ENCODE assay signal across 8 cellular contexts in the genomic region with DNA sequence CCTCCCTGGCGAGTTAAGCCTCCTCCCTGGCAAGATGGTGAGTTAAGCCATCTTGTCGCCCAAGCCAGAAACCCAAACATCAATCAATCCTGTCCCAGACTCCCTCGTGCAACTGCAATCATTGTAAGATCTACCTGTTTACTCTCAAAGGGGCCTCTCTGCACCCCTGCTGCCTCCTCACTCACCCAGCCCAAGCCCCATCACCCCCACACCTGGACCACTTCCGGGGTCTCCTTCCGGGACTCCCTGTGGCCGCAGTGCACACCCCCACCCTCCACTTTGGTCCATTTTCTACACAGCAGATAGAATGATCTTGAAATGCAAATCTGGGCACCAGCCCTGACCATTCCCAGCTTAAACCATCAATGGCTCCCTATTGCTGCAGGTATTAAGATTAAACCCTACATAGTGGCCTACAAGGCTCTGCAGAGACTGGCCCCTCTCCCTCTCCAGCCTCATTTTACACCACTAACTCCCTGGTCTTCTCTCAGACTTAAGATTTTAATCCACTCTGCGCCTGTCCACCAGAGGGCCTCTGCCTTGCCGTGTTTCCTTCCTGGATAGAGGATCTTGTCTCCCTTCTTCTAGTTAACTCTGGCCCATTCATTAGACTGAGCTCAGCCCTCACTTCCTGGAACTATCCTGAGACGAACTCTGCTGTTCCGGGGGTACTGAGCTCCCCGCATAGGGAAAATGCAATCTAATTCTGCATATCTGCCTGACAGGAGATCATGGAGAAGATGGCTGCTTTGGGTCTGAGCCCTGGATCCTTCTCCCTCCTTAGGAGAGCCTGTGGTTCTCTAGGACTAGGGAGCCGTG. TPM values are rescaled to one million over a fixed set of nuclear protein-coding genes. Genes with fewer than 3 reads are reported as not detected.
DNase-seq lines count a peak whose midpoint lies in the region; TF ChIP-seq lines count a peak whose summit lies in the region.

No MANE protein-coding gene starts in this region.

- no peak for TF ChIP-seq POLR2A in tibial nerve (IDR thresholded peaks at IDR 0.05)
- no peak for TF ChIP-seq POLR2A in stomach (IDR thresholded peaks at IDR 0.05)

- peak; percentile 61 for DNase-seq in EH (ENCODE audit: low read depth)
- peak; percentile 77 for DNase-seq in HuH-7 (ENCODE audit: low spot score)
- DNase-seq in amniotic stem cell (lab: John Stamatoyannopoulos, UW), result peak; percentile 30
- peak; percentile 70 for DNase-seq in iPS-NIHi7 (ENCODE audit: extremely low spot score)
- peak in 1 of 2 donors; percentile 49 for DNase-seq in tibial nerve (ENCODE audit: low spot score in 2 of 2)
- no peak for DNase-seq in NCI-H2107 treated with DMSO at 0.1 percent for 48 hours (lab: John Stamatoyannopoulos, UW; ENCODE audit: unreplicated experiment)
- DNase-seq in stomach, result no peak
- DNase-seq in NCI-H187 (lab: John Stamatoyannopoulos, UW), result no peak

- intact Hi-C loops in stomach (cut with DNase I; ENCODE audit: low total_unique reads), result no loop called here

- H3K4me1 ChIP-seq in tibial nerve (peaks cover 0 to 14% (median 0%) of the 10 kb centered on the region in 4 donors), stomach (no peaks in the 10 kb centered on the region)

- WGBS in tibial nerve, 2 donors, result 46 to 50% methylated on average over 11 to 12 of the region's 12 CpGs
- 40 to 54% (median 46%) methylated on average over 12 of the region's 12 CpGs for WGBS in stomach, 5 donors

- TF ChIP-seq EP300 in tibial nerve (IDR thresholded peaks at IDR 0.05) (no peak), stomach (IDR thresholded peaks at IDR 0.05) (no peak)

- H3K4me3 ChIP-seq in tibial nerve (no peak overlapping the region), stomach (no peak overlapping the region)

- H3K27ac ChIP-seq in tibial nerve, result no peak overlapping the region
- H3K27ac ChIP-seq in stomach, result no peak overlapping the region

- H3K27me3 ChIP-seq in tibial nerve (no peaks in the 10 kb centered on the region), stomach (peaks cover 0 to 62% (median 0%) of the 10 kb centered on the region in 3 donors)

- H3K9me3 ChIP-seq in tibial nerve (no peaks in the 10 kb centered on the region), stomach (no peaks in the 10 kb centered on the region)

- no peaks in the 10 kb centered on the region for H3K36me3 ChIP-seq in tibial nerve
- H3K36me3 ChIP-seq in stomach, result no peaks in the 10 kb centered on the region

- peak; percentile 22 to 63 (median 42) for TF ChIP-seq CTCF in tibial nerve (IDR thresholded peaks at IDR 0.05)
- peak in 3 of 7 experiments; percentile 6 to 30 (median 30) for TF ChIP-seq CTCF in stomach (IDR thresholded peaks at IDR 0.05)

RNA-seq across cellular contexts. Expression of a gene that starts 41.9 kb away (rescaled TPM):
- total RNA-seq in tibial nerve (1 to 10 TPM; 3.9 to 7.3 (median 5.4) TPM), stomach (1 to 10 TPM in 1 of 5 donors, under 1 TPM in 1, not detected in 3; 0.29 to 2.8 TPM)
- polyA plus RNA-seq in stomach, result 1 to 10 TPM in 1 of 3 donors, not detected in 2; 5.6 TPM

Comparison
In these comparisons a context has a peak if more than half of its experiments do, and no peak if none do; other contexts are left out.
1. DNase-seq: peak in EH (single experiment), HuH-7 (single experiment), amniotic stem cell (single experiment) and iPS-NIHi7 (single experiment); none in NCI-H2107 treated with DMSO at 0.1 percent for 48 hours (single experiment), stomach (single experiment) and NCI-H187 (0 of 2).